8 cellular contexts compared by ENCODE assay signal in the genomic region with DNA sequence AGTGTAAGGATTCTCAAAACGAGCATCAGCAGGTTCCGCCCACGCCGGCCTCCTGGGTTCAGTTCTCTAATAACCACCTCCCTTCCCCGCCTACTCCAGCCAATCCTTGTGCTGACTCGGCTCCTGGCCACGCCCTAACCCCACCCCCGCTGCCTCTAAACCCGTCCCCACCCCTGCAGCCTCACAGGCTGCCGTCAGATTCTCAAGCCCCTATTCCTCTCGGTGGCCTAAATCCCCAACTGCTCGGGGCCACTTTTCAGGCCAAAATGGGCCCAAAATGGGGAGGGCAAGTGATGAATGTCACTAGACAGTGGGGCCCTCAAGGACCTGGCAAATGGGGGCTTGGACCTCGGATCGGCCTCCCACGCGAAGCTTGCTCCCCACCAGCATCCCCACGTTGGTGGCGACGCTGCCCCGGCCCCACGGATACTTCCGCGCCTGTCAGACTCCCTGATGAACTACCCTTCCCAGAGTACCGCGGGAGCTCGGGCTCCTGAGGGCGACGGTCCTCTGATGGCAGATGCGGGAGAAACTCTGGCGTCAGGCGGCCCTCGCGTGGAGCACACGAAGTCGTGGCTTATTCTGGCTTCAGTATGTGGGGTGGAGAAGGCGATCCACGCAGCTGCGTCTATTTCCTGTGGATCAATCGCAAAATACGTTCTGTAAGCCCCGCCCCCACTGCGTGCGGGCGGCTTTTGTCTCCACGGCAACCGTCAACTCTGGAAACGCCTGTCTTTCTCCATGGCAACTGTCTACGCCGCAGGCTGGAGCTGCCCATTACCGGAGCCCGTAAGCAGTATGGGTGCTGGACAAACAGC. TPM values are rescaled to one million over a fixed set of nuclear protein-coding genes. Genes with fewer than 3 reads are reported as not detected.
A peak's percentile ranks its signal among the peaks of the same experiment; 100 is the strongest.
DNase-seq lines count a peak whose midpoint lies in the region; ATAC-seq lines count a peak whose summit lies in the region.

No MANE protein-coding gene starts in this region.

- H3K27ac ChIP-seq in subcutaneous abdominal adipose tissue (ENCODE audit: low read depth, low read length): no peak overlapping the region

- peaks cover 0 to 6% (median 0%) of the 10 kb centered on the region in 5 donors for H3K27me3 ChIP-seq in subcutaneous abdominal adipose tissue (ENCODE audit: control insufficient read depth in 5 of 5, insufficient read depth in 4 of 5, low read length in 5 of 5)

- H3K4me3 ChIP-seq in subcutaneous abdominal adipose tissue (ENCODE audit: low read depth in 1 of 5, low read length in 5 of 5): peak overlapping the region; percentile 68 to 76 (median 71)

- peaks cover 9 to 15% (median 12%) of the 10 kb centered on the region in 5 donors for H3K4me1 ChIP-seq in subcutaneous abdominal adipose tissue (ENCODE audit: control insufficient read depth in 5 of 5, insufficient read depth in 5 of 5, low read length in 5 of 5)

- peaks cover 6 to 28% (median 13%) of the 10 kb centered on the region in 5 donors for H3K9me3 ChIP-seq in subcutaneous abdominal adipose tissue (ENCODE audit: control insufficient read depth in 5 of 5, low read length in 5 of 5)

- H3K36me3 ChIP-seq in subcutaneous abdominal adipose tissue (ENCODE audit: control insufficient read depth in 5 of 5, insufficient read depth in 5 of 5, low read length in 5 of 5): peaks cover 3 to 19% (median 14%) of the 10 kb centered on the region in 5 donors

- ATAC-seq in HG02885 (IDR thresholded peaks at IDR 0.05; ENCODE audit: poor library complexity, unreplicated experiment): no peak

- DNase-seq in CD1c-positive myeloid dendritic cell (ENCODE audit: extremely low spot score): peak; percentile 93
- DNase-seq in HuH-7.5 (ENCODE audit: low spot score): peak; percentile 25
- DNase-seq in SHP77 (lab: John Stamatoyannopoulos, UW): peak; percentile 81 to 91
- DNase-seq in activated naive CD4-positive, alpha-beta T cell (lab: John Stamatoyannopoulos, UW): peak; percentile 12 to 67 (median 40)
- DNase-seq in germinal center (ENCODE audit: low spot score): peak; percentile 95
- DNase-seq in occipital lobe (lab: John Stamatoyannopoulos, UW): peak; percentile 86

- H3K9ac ChIP-seq in subcutaneous abdominal adipose tissue (ENCODE audit: low read length in 5 of 5): peak overlapping the region in 4 of 5 donors; percentile 6 to 71 (median 30)

RNA-seq across cellular contexts. Expression of gene ZNF473, which starts 24.8 kb away (rescaled TPM):
- total RNA-seq in occipital lobe: 11.5 TPM

RNA-seq across cellular contexts. Expression of gene VRK3, which starts 25.4 kb away (rescaled TPM):
- 18.4 TPM for total RNA-seq in occipital lobe

Comparison
In these comparisons a context has a peak if more than half of its experiments do, and no peak if none do; other contexts are left out.
1. DNase-seq: peak in every context shown above with its lines; median percentile 95 in germinal center; 93 in CD1c-positive myeloid dendritic cell; 86 in SHP77; 86 in occipital lobe; 40 in activated naive CD4-positive, alpha-beta T cell; 25 in HuH-7.5.